In the genomic region with DNA sequence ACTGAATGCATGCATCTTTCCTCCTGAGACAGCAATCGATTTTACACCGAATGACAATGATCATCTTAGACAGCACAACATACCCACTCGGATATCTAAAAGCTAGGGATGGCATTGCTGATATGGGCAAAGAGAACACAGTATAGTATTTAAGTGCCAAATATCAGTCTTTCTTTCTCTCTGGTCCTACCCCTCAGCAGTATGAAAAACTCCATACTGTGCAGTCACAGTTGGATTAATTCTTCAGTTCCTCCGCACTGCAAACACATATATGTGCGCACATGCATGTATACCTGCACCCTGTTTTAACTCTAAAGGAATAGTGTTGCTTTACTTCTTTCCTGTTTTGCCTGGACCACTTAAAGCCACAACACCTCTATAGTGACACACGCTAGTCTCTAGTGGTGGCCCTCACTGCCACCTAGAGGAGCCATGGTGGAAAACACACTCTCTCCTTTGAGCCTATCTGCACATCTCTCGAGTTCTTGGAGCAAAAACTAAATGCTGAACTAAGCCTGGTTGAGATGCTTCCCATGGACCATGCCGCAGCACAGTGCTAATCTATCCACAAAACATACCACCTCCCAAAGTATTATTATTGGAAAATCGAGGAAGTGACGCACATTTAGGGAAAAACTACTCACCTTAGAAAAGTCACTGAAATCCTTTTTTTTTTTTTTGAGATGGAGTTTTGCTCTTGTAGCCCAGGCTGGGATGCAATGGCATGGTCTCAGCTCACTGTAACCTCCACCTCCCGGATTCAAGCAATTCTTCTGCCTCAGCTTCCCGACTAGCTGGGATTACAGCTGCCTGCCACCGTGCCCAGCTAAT, we compare ENCODE assay signal across 8 cellular contexts. TPM values are rescaled to one million over a fixed set of nuclear protein-coding genes. Genes with fewer than 3 reads are reported as not detected.
DNase-seq lines count a peak whose midpoint lies in the region; ATAC-seq, FAIRE-seq and TF ChIP-seq lines count a peak whose summit lies in the region.

No MANE protein-coding gene starts in this region.

- H3K36me3 ChIP-seq in HepG2 (replicated peaks in 1 of 2; ENCODE audit: control insufficient read depth in 1 of 2, insufficient read depth in 2 of 2, low read length in 2 of 2) = no peaks in the 10 kb centered on the region

- TF ChIP-seq RAD21 in HepG2 (CRISPR knock-in tag; IDR thresholded peaks at IDR 0.05) = 0 out of 2 replicates have a peak, but pooled peaks have one; percentile 24

- POLR2A ChIA-PET in WTC11 (lab: Charles Lee) = no interaction called here
- POLR2A ChIA-PET in HepG2 (lab: Yijun Ruan, JAX) = no interaction called here

- WGBS in HepG2 (ENCODE audit: low lambda C conversion rate) = 3% methylated on average over 13 of the region's 13 CpGs

- TF ChIP-seq CTCF in WTC11 (IDR thresholded peaks at IDR 0.05) = no peak; the same call in 1 of the 2 replicates
- peak; percentile 91 for TF ChIP-seq CTCF in choroid plexus epithelial cell (conservative IDR thresholded peaks at IDR 0.05; ENCODE audit: low read depth, low read length)
- TF ChIP-seq CTCF in HepG2 (CRISPR knock-in tag; IDR thresholded peaks at IDR 0.05) = peak; percentile 80

- peak; percentile 52 for DNase-seq in activated gamma-delta T cell treated with Interleukin-2 at 50 U/mL for 16 hours
- DNase-seq in activated gamma-delta T cell (lab: John Stamatoyannopoulos, UW) = no peak
- DNase-seq in NCI-H1930 (lab: John Stamatoyannopoulos, UW) = peak; percentile 46 to 51
- DNase-seq in WTC11 (ENCODE audit: low spot score) = peak; percentile 48
- peak; percentile 85 for DNase-seq in choroid plexus epithelial cell (ENCODE audit: low read depth)
- DNase-seq in HepG2 (ENCODE audit: low spot score) = peak; percentile 40
- DNase-seq in stimulated activated CD8-positive, alpha-beta memory T cell treated with anti-CD3 and anti-CD28 coated beads, Interleukin-7, amount 100 ng/mL, for 4 hours (ENCODE audit: low read depth in 2 of 2) = peak; percentile 15 to 24

- TF ChIP-seq EP300 in HepG2 (IDR thresholded peaks at IDR 0.05; ENCODE audit: low read depth in 2 of 2, low read length in 2 of 2) (no peak), HepG2 (CRISPR knock-in tag; IDR thresholded peaks at IDR 0.05; ENCODE audit: borderline replicate concordance) (no peak)

- H4K20me1 ChIP-seq in HepG2 (ENCODE audit: insufficient read depth, low read length) = no peaks in the 10 kb centered on the region

- H3K27me3 Mint-ChIP-seq in WTC11 (ENCODE audit: low read depth) = peaks cover 4% of the 10 kb centered on the region; the same call in 1 of the 2 replicates

- CTCF ChIA-PET in WTC11 (lab: Charles Lee) = interaction anchor here (0.9 to 3.2 kb wide), 3 partner anchors 21 to 38 kb away, joined by 3 to 25 read pairs (median 3); no protein-coding TSS in a partner anchor
- CTCF ChIA-PET in HepG2 (lab: Yijun Ruan, JAX; ENCODE audit: low intra/inter-chr PET ratio, low total read pairs) = interaction anchor here (1.9 kb wide), 1 partner anchor 38 kb away, joined by 19 read pairs; no protein-coding TSS in a partner anchor

- H3K4me3 ChIP-seq in choroid plexus epithelial cell (ENCODE audit: low read depth, low read length) (no peak overlapping the region), HepG2 (replicated peaks in 1 of 3; ENCODE audit: insufficient read depth in 1 of 3, low read depth in 2 of 3, low read length in 3 of 3) (no peak overlapping the region)

- ATAC-seq in HG02588 (IDR thresholded peaks at IDR 0.05; ENCODE audit: unreplicated experiment) = peak; percentile 86
- peak; percentile 98 for ATAC-seq in WTC11
- ATAC-seq in HepG2 = peak; percentile 98

- H3K4me1 ChIP-seq in HepG2 (ENCODE audit: insufficient read depth, low read length) = no peaks in the 10 kb centered on the region

- H2AFZ ChIP-seq in HepG2 (ENCODE audit: low read length) = no peak overlapping the region

- H3K9me3 Mint-ChIP-seq in WTC11 = no peaks in the 10 kb centered on the region

- no peak overlapping the region for H3K9ac ChIP-seq in HepG2 (ENCODE audit: insufficient read depth, low read depth, low read length)

- no peak overlapping the region for H3K4me3 Mint-ChIP-seq in WTC11

- peaks cover 20% of the 10 kb centered on the region for H3K4me1 Mint-ChIP-seq in WTC11

- in situ Hi-C loops in HepG2 (cut with HindIII; ENCODE audit: extremely low pct_ligation_motif_present, low pct_unique_long_range_greater_than_20kb) = no loop called here

- H3K4me2 ChIP-seq in HepG2 (ENCODE audit: low read depth, low read length) = no peak overlapping the region

- H3K36me3 Mint-ChIP-seq in WTC11 = no peaks in the 10 kb centered on the region

- H3K79me2 ChIP-seq in HepG2 (ENCODE audit: insufficient read depth, low read length) = no peaks in the 10 kb centered on the region

- no peak overlapping the region for H3K27ac Mint-ChIP-seq in WTC11

- no peak for TF ChIP-seq POLR2A in HepG2 (IDR thresholded peaks at IDR 0.05; ENCODE audit: insufficient read depth in 1 of 2, low read depth in 2 of 2, low read length in 2 of 2)

- intact Hi-C loops in HepG2 (cut with micrococcal nuclease; ENCODE audit: unreplicated experiment) = loop anchor here (2.0 kb wide), 1 partner anchor 38 kb away; no protein-coding TSS in a partner anchor

- no peak overlapping the region for H3K27ac ChIP-seq in HepG2 (ENCODE audit: extremely low read length, insufficient read depth, low read length)

- H3K9me3 ChIP-seq in HepG2 (ENCODE audit: low read length) = no peaks in the 10 kb centered on the region

- no peaks in the 10 kb centered on the region; a peak in 2 of 5 replicates for H3K27me3 ChIP-seq in HepG2 (ENCODE audit: control insufficient read depth in 1 of 2, insufficient read depth in 2 of 2, low read length in 2 of 2)

- BruUV-seq in HepG2 (replicated peaks; lab: Mats Ljungman, UMichigan) = no TSS peak

- peak; percentile 71 for FAIRE-seq in HepG2 (lab: Jason Lieb, UNC)

RNA-seq across cellular contexts. Expression of a gene that starts 11.9 kb away (rescaled TPM):
- total RNA-seq in WTC11 (2021) (not detected in 3 replicates), HepG2 (2016; rRNA removed; fragmentation: Illumina TruSeq; extraction: Trizol) (not detected in 2 replicates)
- not detected in 2 replicates for total RNA-seq in HepG2 (2016; cell fraction: cytosol; rRNA removed; fragmentation: Illumina TruSeq; extraction: Trizol; ENCODE audit: low read depth)
- total RNA-seq in HepG2 (2016; cell fraction: insoluble cytoplasmic fraction; rRNA removed; fragmentation: Illumina TruSeq; extraction: Trizol) = not detected in 2 replicates
- not detected in 2 replicates for total RNA-seq in HepG2 (2016; cell fraction: membrane; rRNA removed; fragmentation: Illumina TruSeq; extraction: Trizol)
- total RNA-seq in HepG2 (2016; cell fraction: nucleus; rRNA removed; fragmentation: Illumina TruSeq; extraction: Trizol) = not detected in 2 replicates
- polyA plus RNA-seq in HepG2 (2011; rRNA removed) = not detected in 2 replicates
- polyA plus RNA-seq in HepG2 (2011; cell fraction: cytosol; rRNA removed) = not detected in 2 replicates
- polyA plus RNA-seq in HepG2 (2011; cell fraction: nucleus; rRNA removed) = not detected in 2 replicates
- not detected in 2 replicates for polyA plus RNA-seq in HepG2 (2012)
- polyA plus RNA-seq in HepG2 (2016; cell fraction: cytosol; fragmentation: Illumina TruSeq; extraction: Trizol; ENCODE audit: low read depth) = not detected in 2 replicates
- not detected in 2 replicates for polyA plus RNA-seq in HepG2 (2016; cell fraction: insoluble cytoplasmic fraction; fragmentation: Illumina TruSeq; extraction: Trizol; ENCODE audit: low read depth)
- polyA plus RNA-seq in HepG2 (2016; cell fraction: membrane; fragmentation: Illumina TruSeq; extraction: Trizol; ENCODE audit: low read depth) = not detected in 2 replicates
- not detected in 2 replicates for polyA plus RNA-seq in HepG2 (2016; cell fraction: nucleus; fragmentation: Illumina TruSeq; extraction: Trizol; ENCODE audit: insufficient read depth, low read depth)
- 8.1 TPM in 1 of 2 replicates, not detected in the other for polyA minus RNA-seq in HepG2 (2011; rRNA and poly(A)+ RNA removed; ENCODE audit: low replicate concordance)
- not detected in 2 replicates for polyA minus RNA-seq in HepG2 (2011; cell fraction: cytosol; rRNA and poly(A)+ RNA removed)
- not detected in 2 replicates for polyA minus RNA-seq in HepG2 (2011; cell fraction: nucleus; rRNA and poly(A)+ RNA removed)

RNA-seq across cellular contexts. Expression of a gene that starts 18.8 kb away (rescaled TPM):
- total RNA-seq in WTC11 (2021) (0.09 to 0.21 TPM in 2 of 3 replicates, not detected in the other), HepG2 (2016; rRNA removed; fragmentation: Illumina TruSeq; extraction: Trizol) (not detected in 2 replicates)
- total RNA-seq in HepG2 (2016; cell fraction: cytosol; rRNA removed; fragmentation: Illumina TruSeq; extraction: Trizol; ENCODE audit: low read depth) = not detected in 2 replicates
- not detected in 2 replicates for total RNA-seq in HepG2 (2016; cell fraction: insoluble cytoplasmic fraction; rRNA removed; fragmentation: Illumina TruSeq; extraction: Trizol)
- total RNA-seq in HepG2 (2016; cell fraction: membrane; rRNA removed; fragmentation: Illumina TruSeq; extraction: Trizol) = not detected in 2 replicates
- total RNA-seq in HepG2 (2016; cell fraction: nucleus; rRNA removed; fragmentation: Illumina TruSeq; extraction: Trizol) = not detected in 2 replicates
- not detected in 2 replicates for polyA plus RNA-seq in HepG2 (2011; rRNA removed)
- polyA plus RNA-seq in HepG2 (2011; cell fraction: cytosol; rRNA removed) = 0.04 TPM in 1 of 2 replicates, not detected in the other
- not detected in 2 replicates for polyA plus RNA-seq in HepG2 (2011; cell fraction: nucleus; rRNA removed)
- polyA plus RNA-seq in HepG2 (2012) = not detected in 2 replicates
- not detected in 2 replicates for polyA plus RNA-seq in HepG2 (2016; cell fraction: cytosol; fragmentation: Illumina TruSeq; extraction: Trizol; ENCODE audit: low read depth)
- not detected in 2 replicates for polyA plus RNA-seq in HepG2 (2016; cell fraction: insoluble cytoplasmic fraction; fragmentation: Illumina TruSeq; extraction: Trizol; ENCODE audit: low read depth)
- polyA plus RNA-seq in HepG2 (2016; cell fraction: membrane; fragmentation: Illumina TruSeq; extraction: Trizol; ENCODE audit: low read depth) = not detected in 2 replicates
- not detected in 2 replicates for polyA plus RNA-seq in HepG2 (2016; cell fraction: nucleus; fragmentation: Illumina TruSeq; extraction: Trizol; ENCODE audit: insufficient read depth, low read depth)
- polyA minus RNA-seq in HepG2 (2011; rRNA and poly(A)+ RNA removed; ENCODE audit: low replicate concordance) = 38.5 TPM in 1 of 2 replicates, not detected in the other
- polyA minus RNA-seq in HepG2 (2011; cell fraction: cytosol; rRNA and poly(A)+ RNA removed) = 0.59 and 0.62 TPM in 2 replicates
- polyA minus RNA-seq in HepG2 (2011; cell fraction: nucleus; rRNA and poly(A)+ RNA removed) = 0.52 TPM in 1 of 2 replicates, not detected in the other

RNA-seq across cellular contexts. Expression of a gene that starts 21.9 kb away (rescaled TPM):
- total RNA-seq in WTC11 (2021) (85.2 to 90.3 TPM (median 87.8 TPM) in 3 replicates), HepG2 (2016; rRNA removed; fragmentation: Illumina TruSeq; extraction: Trizol) (7.9 and 8.1 TPM in 2 replicates)
- 1.2 and 2.7 TPM in 2 replicates for total RNA-seq in HepG2 (2016; cell fraction: cytosol; rRNA removed; fragmentation: Illumina TruSeq; extraction: Trizol; ENCODE audit: low read depth)
- total RNA-seq in HepG2 (2016; cell fraction: insoluble cytoplasmic fraction; rRNA removed; fragmentation: Illumina TruSeq; extraction: Trizol) = 6.8 and 8.2 TPM in 2 replicates
- 3.7 and 3.8 TPM in 2 replicates for total RNA-seq in HepG2 (2016; cell fraction: membrane; rRNA removed; fragmentation: Illumina TruSeq; extraction: Trizol)
- 7.5 and 9.5 TPM in 2 replicates for total RNA-seq in HepG2 (2016; cell fraction: nucleus; rRNA removed; fragmentation: Illumina TruSeq; extraction: Trizol)
- 26.1 and 28.1 TPM in 2 replicates for polyA plus RNA-seq in HepG2 (2011; rRNA removed)
- 12.7 and 20.6 TPM in 2 replicates for polyA plus RNA-seq in HepG2 (2011; cell fraction: cytosol; rRNA removed)
- polyA plus RNA-seq in HepG2 (2011; cell fraction: nucleus; rRNA removed) = 18.1 and 27.4 TPM in 2 replicates
- 30.3 and 43.8 TPM in 2 replicates for polyA plus RNA-seq in HepG2 (2012)
- polyA plus RNA-seq in HepG2 (2016; cell fraction: cytosol; fragmentation: Illumina TruSeq; extraction: Trizol; ENCODE audit: low read depth) = 1.2 and 1.3 TPM in 2 replicates
- 8.5 and 10.9 TPM in 2 replicates for polyA plus RNA-seq in HepG2 (2016; cell fraction: insoluble cytoplasmic fraction; fragmentation: Illumina TruSeq; extraction: Trizol; ENCODE audit: low read depth)
- polyA plus RNA-seq in HepG2 (2016; cell fraction: membrane; fragmentation: Illumina TruSeq; extraction: Trizol; ENCODE audit: low read depth) = 2.4 and 2.8 TPM in 2 replicates
- 8.0 and 9.3 TPM in 2 replicates for polyA plus RNA-seq in HepG2 (2016; cell fraction: nucleus; fragmentation: Illumina TruSeq; extraction: Trizol; ENCODE audit: insufficient read depth, low read depth)
- 14.5 and 98.1 TPM in 2 replicates for polyA minus RNA-seq in HepG2 (2011; rRNA and poly(A)+ RNA removed; ENCODE audit: low replicate concordance)
- polyA minus RNA-seq in HepG2 (2011; cell fraction: cytosol; rRNA and poly(A)+ RNA removed) = 10.8 and 14.2 TPM in 2 replicates
- 17.0 and 23.5 TPM in 2 replicates for polyA minus RNA-seq in HepG2 (2011; cell fraction: nucleus; rRNA and poly(A)+ RNA removed)
